In the genomic region with DNA sequence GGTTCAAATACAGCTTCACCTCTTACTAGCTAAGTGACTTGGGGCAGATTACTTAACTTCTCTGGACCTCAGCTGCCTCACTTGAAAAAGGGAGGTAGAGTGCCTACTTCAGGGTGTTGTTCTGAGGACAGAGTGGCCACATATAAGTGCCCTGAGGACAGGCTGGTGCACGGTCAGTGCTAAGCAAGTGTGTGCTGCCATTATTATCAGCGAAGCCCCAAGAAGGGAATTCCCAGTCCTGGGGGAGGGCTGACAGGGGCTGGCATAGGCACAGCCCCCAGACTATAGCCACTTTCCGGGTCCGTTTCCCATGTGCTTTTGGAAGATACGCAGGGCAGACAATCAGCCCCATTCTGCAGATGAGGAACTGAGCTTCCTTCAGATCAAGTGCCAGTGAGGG, we compare ENCODE assay signal across 11 cellular contexts. TPM values are rescaled to one million over a fixed set of nuclear protein-coding genes. Genes with fewer than 3 reads are reported as not detected.
DNase-seq lines count a peak whose midpoint lies in the region; ATAC-seq and TF ChIP-seq lines count a peak whose summit lies in the region.
"Had no signal": no experiment of that assay in that cellular context is flagged by ENCODE, and none has a peak within 500 bp of the region (broad histone marks: within the 10 kb centered on the region; RNA-seq: fewer than 3 reads in every experiment).

No MANE protein-coding gene starts in this region.

- POLR2A ChIA-PET in BJ (lab: Charles Lee): interaction anchor here (0.6 kb wide), 1 partner anchor 455 kb away, joined by 3 read pairs; a partner anchor contains a TSS

- peak overlapping the region in 3 of 4 donors; percentile 98 to 100 (median 99) for H3K27ac ChIP-seq in Peyer's patch
- peak overlapping the region; percentile 100 for H3K27ac ChIP-seq in esophagus muscularis mucosa (replicated peaks in 1 of 4)
- peak overlapping the region; percentile 13 for H3K27ac ChIP-seq in trophoblast cell (ENCODE audit: low read depth, low read length)
- H3K27ac ChIP-seq: VCaP had no signal

- peaks cover 0 to 44% (median 7%) of the 10 kb centered on the region in 4 donors for H3K4me1 ChIP-seq in Peyer's patch
- H3K4me1 ChIP-seq in esophagus muscularis mucosa: peaks cover 65 to 88% (median 85%) of the 10 kb centered on the region in 4 donors
- H3K4me1 ChIP-seq in trophoblast cell (ENCODE audit: control insufficient read depth in 1 of 2, insufficient read depth in 2 of 2, low read length in 2 of 2): peaks cover 33 to 40% of the 10 kb centered on the region in 2 experiments

- peaks cover 14% of the 10 kb centered on the region for H3K79me2 ChIP-seq in trophoblast cell (ENCODE audit: control insufficient read depth, insufficient read depth, low read length, poor library complexity)

- no peak overlapping the region for H3K14ac ChIP-seq in trophoblast cell (ENCODE audit: low read length)

- H4K12ac ChIP-seq in trophoblast cell (ENCODE audit: low read depth, low read length): no peak overlapping the region

- no peak overlapping the region for H2BK12ac ChIP-seq in trophoblast cell (ENCODE audit: low read length)

- H3K36me3 ChIP-seq in BJ (ENCODE audit: control insufficient read depth, insufficient read depth, low read length): 0 out of 2 replicates have a peak, but pooled peaks cover 2% of the 10 kb centered on the region
- no peaks in the 10 kb centered on the region for H3K36me3 ChIP-seq in Peyer's patch
- no peaks in the 10 kb centered on the region for H3K36me3 ChIP-seq in esophagus muscularis mucosa
- peaks cover 0 to 2% of the 10 kb centered on the region in 2 experiments for H3K36me3 ChIP-seq in trophoblast cell (ENCODE audit: control insufficient read depth in 1 of 2, insufficient read depth in 2 of 2, low read length in 2 of 2)

- H3K27me3 ChIP-seq in BJ (ENCODE audit: control insufficient read depth, insufficient read depth, low read length) (no peaks in the 10 kb centered on the region), Peyer's patch (no peaks in the 10 kb centered on the region), esophagus muscularis mucosa (no peaks in the 10 kb centered on the region), trophoblast cell (ENCODE audit: insufficient read depth, low read length) (no peaks in the 10 kb centered on the region)

- intact Hi-C loops in esophagus muscularis mucosa (cut with DNase I): no loop called here

- TF ChIP-seq EP300 in esophagus muscularis mucosa (IDR thresholded peaks at IDR 0.05): no peak

- no peak overlapping the region for H3K23ac ChIP-seq in trophoblast cell (ENCODE audit: low read length)

- H4K91ac ChIP-seq in trophoblast cell (ENCODE audit: low read depth, low read length): no peak overlapping the region

- ATAC-seq in GM21786 (IDR thresholded peaks at IDR 0.05; ENCODE audit: unreplicated experiment): no peak
- no peak for ATAC-seq in GM21390 (IDR thresholded peaks at IDR 0.05; ENCODE audit: unreplicated experiment)

- no peak overlapping the region for H4K8ac ChIP-seq in trophoblast cell (ENCODE audit: low read depth, low read length)

- no peak overlapping the region for H3K9ac ChIP-seq in trophoblast cell (ENCODE audit: low read length)

- CTCF ChIA-PET in BJ (lab: Yijun Ruan, JAX): interaction anchor here (0.7 to 2.1 kb wide), 4 partner anchors 32 to 41 kb away, joined by 3 to 7 read pairs (median 3); no protein-coding TSS in a partner anchor

- no peak overlapping the region for H2AFZ ChIP-seq in trophoblast cell (ENCODE audit: insufficient read depth, low read length, poor library complexity)

- H3K4me3 ChIP-seq in BJ (ENCODE audit: low read depth, low read length) (peak overlapping the region; percentile 85), Peyer's patch (peak overlapping the region in 1 of 4 donors; percentile 95), esophagus muscularis mucosa (peak overlapping the region; percentile 96 to 100 (median 100)), trophoblast cell (ENCODE audit: low read depth, low read length) (no peak overlapping the region)

- H3K4me2 ChIP-seq in trophoblast cell (ENCODE audit: low read length): peak overlapping the region; percentile 64

- no peak overlapping the region for H2BK120ac ChIP-seq in trophoblast cell (ENCODE audit: insufficient read depth, low read length, poor library complexity)

- DNase-seq in BJ (ENCODE audit: low read depth) (no peak), Peyer's patch (no peak), esophagus muscularis mucosa (ENCODE audit: extremely low spot score) (no peak), trophoblast cell (no peak), occipital lobe (lab: John Stamatoyannopoulos, UW) (no peak), NOMO-1 treated with dmso at 0.1 percent for 144 hours (lab: John Stamatoyannopoulos, UW; ENCODE audit: unreplicated experiment) (no peak)
- DNase-seq: NCI-H187 had no signal

- no peak overlapping the region for H3K4ac ChIP-seq in trophoblast cell (ENCODE audit: low read depth, low read length)

- H3K9me3 ChIP-seq in Peyer's patch (no peaks in the 10 kb centered on the region), esophagus muscularis mucosa (no peaks in the 10 kb centered on the region), trophoblast cell (ENCODE audit: insufficient read depth, low read depth, low read length) (no peaks in the 10 kb centered on the region)

- peaks cover 19% of the 10 kb centered on the region for H3K79me1 ChIP-seq in trophoblast cell (ENCODE audit: low read length)

- no peak for TF ChIP-seq POLR2A in Peyer's patch (IDR thresholded peaks at IDR 0.05)
- no peak for TF ChIP-seq POLR2A in esophagus muscularis mucosa (IDR thresholded peaks at IDR 0.05; ENCODE audit: low read depth)

- 71% methylated on average over 5 of the region's 5 CpGs for WGBS in esophagus muscularis mucosa
- no CpG with 5 or more reads among the region's 5 CpGs for WGBS in trophoblast cell (ENCODE audit: extremely low coverage, insufficient coverage, insufficient read length)

- no peak overlapping the region for H2BK5ac ChIP-seq in trophoblast cell (ENCODE audit: low read depth, low read length, poor library complexity)

- no peak overlapping the region for H2AK5ac ChIP-seq in trophoblast cell (ENCODE audit: low read length)

- no peak for TF ChIP-seq CTCF in BJ (IDR thresholded peaks at IDR 0.05; ENCODE audit: insufficient read depth, low read depth, low read length)
- TF ChIP-seq CTCF in Peyer's patch (IDR thresholded peaks at IDR 0.05): no peak
- no peak for TF ChIP-seq CTCF in esophagus muscularis mucosa (IDR thresholded peaks at IDR 0.05)

- peak overlapping the region; percentile 28 for H3K18ac ChIP-seq in trophoblast cell (ENCODE audit: low read length)

RNA-seq across cellular contexts. Expression of a gene that starts 2.5 kb away (rescaled TPM):
- polyA plus RNA-seq in BJ (2011; rRNA removed): 23.6 and 25.9 TPM in 2 replicates
- 30.6 and 34.5 TPM in 2 replicates for polyA minus RNA-seq in BJ (2011; rRNA and poly(A)+ RNA removed)
- total RNA-seq in Peyer's patch (10 to 100 TPM; 15.1 to 27.3 (median 24.5) TPM), esophagus muscularis mucosa (100 to 1,000 TPM in 2 of 4 donors, 10 to 100 TPM in 2; 57.5 to 113 (median 87.7) TPM), occipital lobe (17.6 TPM)
- 15.7 and 16.2 TPM in 2 replicates for polyA plus RNA-seq in trophoblast cell (2013)

RNA-seq across cellular contexts. Expression of a gene that starts 4.3 kb away (rescaled TPM):
- not detected in 2 replicates for polyA plus RNA-seq in BJ (2011; rRNA removed)
- not detected in 2 replicates for polyA minus RNA-seq in BJ (2011; rRNA and poly(A)+ RNA removed)
- total RNA-seq in Peyer's patch (not detected), esophagus muscularis mucosa (not detected), occipital lobe (not detected)
- polyA plus RNA-seq in trophoblast cell (2013): not detected in 2 replicates
- total RNA-seq: mesenteric fat pad had no signal

RNA-seq across cellular contexts. Expression of a gene that starts 7.2 kb away (rescaled TPM):
- 21.5 and 27.7 TPM in 2 replicates for polyA plus RNA-seq in BJ (2011; rRNA removed)
- polyA minus RNA-seq in BJ (2011; rRNA and poly(A)+ RNA removed): 255 and 287 TPM in 2 replicates
- total RNA-seq in Peyer's patch: 100 to 1,000 TPM in 3 of 4 donors, 10 to 100 TPM in 1; 94.6 to 204 (median 157) TPM
- total RNA-seq in esophagus muscularis mucosa: 10 to 100 TPM; 29.5 to 66.4 (median 46.9) TPM
- polyA plus RNA-seq in trophoblast cell (2013): 70.0 and 71.9 TPM in 2 replicates
- total RNA-seq in occipital lobe: 54.6 TPM

RNA-seq across cellular contexts. Expression of a gene that starts 32.1 kb away (rescaled TPM):
- polyA plus RNA-seq in BJ (2011; rRNA removed): 6.8 and 7.4 TPM in 2 replicates
- polyA minus RNA-seq in BJ (2011; rRNA and poly(A)+ RNA removed): 2.8 and 4.6 TPM in 2 replicates
- total RNA-seq in Peyer's patch (1 to 10 TPM; 4.0 to 9.1 (median 5.8) TPM), esophagus muscularis mucosa (10 to 100 TPM in 1 of 4 donors, 1 to 10 TPM in 3; 5.0 to 12.8 (median 8.1) TPM), occipital lobe (17.2 TPM)
- polyA plus RNA-seq in trophoblast cell (2013): 12.8 and 13.9 TPM in 2 replicates

RNA-seq across cellular contexts. Expression of a gene that starts 37.6 kb away (rescaled TPM):
- polyA plus RNA-seq in BJ (2011; rRNA removed): 0.50 and 0.98 TPM in 2 replicates
- 0.85 TPM in 1 of 2 replicates, not detected in the other for polyA minus RNA-seq in BJ (2011; rRNA and poly(A)+ RNA removed)
- 1 to 10 TPM in 1 of 4 donors, not detected in 3; 1.0 TPM for total RNA-seq in Peyer's patch
- 1 to 10 TPM in 2 of 4 donors, under 1 TPM in 1, not detected in 1; 0.50 to 1.9 (median 1.3) TPM for total RNA-seq in esophagus muscularis mucosa
- polyA plus RNA-seq in trophoblast cell (2013): 6.4 and 6.9 TPM in 2 replicates
- total RNA-seq in occipital lobe: 18.2 TPM

Comparison
In these comparisons a context has a peak if more than half of its experiments do, and no peak if none do; other contexts are left out.
1. H3K27ac ChIP-seq: peak in every context shown above with its lines; median percentile 100 in esophagus muscularis mucosa; 99 in Peyer's patch; 13 in trophoblast cell.